32 cellular contexts compared by ENCODE assay signal in genomic region chr7:135466442-135467206, GRCh38. TPM values are rescaled to one million over a fixed set of nuclear protein-coding genes. Genes with fewer than 3 reads are reported as not detected.
DNase-seq lines count a peak whose midpoint lies in the region; ATAC-seq, FAIRE-seq and TF ChIP-seq lines count a peak whose summit lies in the region.
"Had no signal": no experiment of that assay in that cellular context is flagged by ENCODE, and none has a peak within 500 bp of the region (broad histone marks: within the 10 kb centered on the region; RNA-seq: fewer than 3 reads in every experiment).

No MANE protein-coding gene starts in this region.

- TF ChIP-seq POLR2A in Peyer's patch (IDR thresholded peaks at IDR 0.05) = no peak

- H3K36me3 Mint-ChIP-seq in T-helper 2 cell treated with Interferon-gamma antibody and Interleukin-4, amounts not matched to agents 5 μg/mL and 100 μg/mL, for 36 hours (ENCODE audit: low read depth) = peaks cover 7% of the 10 kb centered on the region

- H3K27me3 ChIP-seq in SK-N-SH (ENCODE audit: insufficient read depth) (no peaks in the 10 kb centered on the region), pancreas (no peaks in the 10 kb centered on the region), Peyer's patch (no peaks in the 10 kb centered on the region)
- H3K27me3 ChIP-seq: ascending aorta, colonic mucosa, ovary, suprapubic skin, upper lobe of right lung had no signal

- TF ChIP-seq EP300 in SK-N-SH (IDR thresholded peaks at IDR 0.05; ENCODE audit: borderline replicate concordance in 1 of 2, low read depth in 1 of 2, low read length in 1 of 2) = no peak

- ATAC-seq in SK-N-SH treated with all-trans-retinoic acid at 6 μM for 48 hours = peak; percentile 20; the same call in 1 of the 3 replicates
- ATAC-seq in GM21381 (IDR thresholded peaks at IDR 0.05; ENCODE audit: unreplicated experiment) = peak; percentile 23
- ATAC-seq in pancreas = peak in 3 of 4 donors; percentile 12 to 42 (median 28)
- ATAC-seq: Panc1 had no signal

- H3K79me2 ChIP-seq in SK-N-SH (ENCODE audit: insufficient read depth) = peaks cover 81% of the 10 kb centered on the region

- POLR2A ChIA-PET in SK-N-SH (lab: Yijun Ruan, JAX) = no interaction called here

- H3K27ac ChIP-seq in SK-N-SH (ENCODE audit: low read depth in 2 of 2, low read length in 1 of 2) = no peak overlapping the region
- H3K27ac ChIP-seq in pancreas = no peak overlapping the region
- H3K27ac ChIP-seq in Peyer's patch = no peak overlapping the region
- H3K27ac ChIP-seq: ascending aorta, C4-2B, colonic mucosa, left ventricle myocardium inferior, ovary, suprapubic skin, upper lobe of right lung had no signal

- H3K4me1 ChIP-seq in SK-N-SH (ENCODE audit: control insufficient read depth in 1 of 2, insufficient read depth in 2 of 2, low read depth in 1 of 2, low read length in 1 of 2) = peaks cover 0 to under 1% of the 10 kb centered on the region in 2 experiments; a peak in 2 of 4 replicates
- peaks cover 4 to 12% (median 9%) of the 10 kb centered on the region in 3 donors for H3K4me1 ChIP-seq in pancreas
- H3K4me1 ChIP-seq in Peyer's patch = no peaks in the 10 kb centered on the region
- H3K4me1 ChIP-seq: ascending aorta, colonic mucosa, upper lobe of right lung had no signal

- H3K9me3 ChIP-seq in SK-N-SH = no peaks in the 10 kb centered on the region
- no peaks in the 10 kb centered on the region for H3K9me3 ChIP-seq in pancreas
- no peaks in the 10 kb centered on the region for H3K9me3 ChIP-seq in Peyer's patch
- H3K9me3 ChIP-seq: ascending aorta, colonic mucosa, left ventricle myocardium inferior, ovary, suprapubic skin, upper lobe of right lung had no signal

- no peak overlapping the region for H3K4me3 Mint-ChIP-seq in T-helper 2 cell treated with Interferon-gamma antibody and Interleukin-4, amounts not matched to agents 5 μg/mL and 100 μg/mL, for 36 hours
- H3K4me3 Mint-ChIP-seq: activated T-cell treated with anti-CD3 and anti-CD28 coated beads, Interleukin-2, amount 50 U/mL, for 24 hours; HFFc6; neural crest cell had no signal

- H2AFZ ChIP-seq in SK-N-SH (ENCODE audit: low read depth) = no peak overlapping the region

- H3K27ac Mint-ChIP-seq in T-helper 2 cell treated with Interferon-gamma antibody and Interleukin-4, amounts not matched to agents 5 μg/mL and 100 μg/mL, for 36 hours = peak overlapping the region; percentile 10
- H3K27ac Mint-ChIP-seq: activated T-cell treated with anti-CD3 and anti-CD28 coated beads, Interleukin-2, amount 50 U/mL, for 24 hours; HFFc6 had no signal

- H3F3A ChIP-seq in SK-N-SH (replicated peaks; ENCODE audit: insufficient read depth) = peaks cover 5% of the 10 kb centered on the region

- peaks cover 12% of the 10 kb centered on the region for H3K4me1 Mint-ChIP-seq in T-helper 2 cell treated with Interferon-gamma antibody and Interleukin-4, amounts not matched to agents 5 μg/mL and 100 μg/mL, for 36 hours (ENCODE audit: low read depth)
- H3K4me1 Mint-ChIP-seq: neural crest cell had no signal

- WGBS in SK-N-SH (ENCODE audit: low lambda C conversion rate) = 93% methylated on average over 3 of the region's 3 CpGs
- 69 to 74% methylated on average over 3 of the region's 3 CpGs for WGBS in pancreas, 2 donors

- no peak for DNase-seq in SK-N-SH
- no peak for DNase-seq in T-helper 2 cell treated with Interferon-gamma antibody and Interleukin-4, amounts not matched to agents 5 μg/mL and 100 μg/mL, for 36 hours (ENCODE audit: low spot score)
- DNase-seq in pancreas = no peak
- no peak for DNase-seq in hepatic stellate cell (ENCODE audit: low spot score)
- no peak for DNase-seq in NCI-H187 (lab: John Stamatoyannopoulos, UW)
- no peak for DNase-seq in Peyer's patch
- DNase-seq: 8988T; activated CD4-positive, alpha-beta T cell treated with anti-CD3 and anti-CD28 coated beads for 4 hours; activated T-cell treated with anti-CD3 and anti-CD28 coated beads, Interleukin-2, amount 50 U/mL, for 24 hours; colonic mucosa; effector CD8-positive, alpha-beta T cell; HFFc6; left ventricle myocardium inferior; MV-4-11; NCI-H1436; NCI-H2107; NCI-H748 treated with DMSO at 0.1 percent for 48 hours; ovary; SHP77; stimulated activated naive CD4-positive, alpha-beta T cell treated with Interleukin-2 at 50 U/mL for 16 hours; T-helper 9 cell; upper lobe of right lung had no signal

- H3K27me3 Mint-ChIP-seq in T-helper 2 cell treated with Interferon-gamma antibody and Interleukin-4, amounts not matched to agents 5 μg/mL and 100 μg/mL, for 36 hours (ENCODE audit: low read depth) = no peaks in the 10 kb centered on the region
- H3K27me3 Mint-ChIP-seq: activated T-cell treated with anti-CD3 and anti-CD28 coated beads, Interleukin-2, amount 50 U/mL, for 24 hours had no signal

- intact Hi-C loops in pancreas (cut with DNase I) = no loop called here

- no peak overlapping the region for H3K9ac ChIP-seq in SK-N-SH

- H3K4me2 ChIP-seq in SK-N-SH = no peak overlapping the region

- CTCF ChIA-PET in SK-N-SH (lab: Yijun Ruan, JAX) = interaction anchor here (1.3 to 1.5 kb wide), 3 partner anchors 17 to 192 kb away, joined by 3 to 4 read pairs (median 4); no protein-coding TSS in a partner anchor

- H3K36me3 ChIP-seq in SK-N-SH (replicated peaks in 1 of 2; ENCODE audit: control insufficient read depth in 1 of 2, insufficient read depth in 2 of 2, low read length in 1 of 2) (no peaks in the 10 kb centered on the region), pancreas (no peaks in the 10 kb centered on the region), Peyer's patch (no peaks in the 10 kb centered on the region)
- H3K36me3 ChIP-seq: ascending aorta, colonic mucosa, left ventricle myocardium inferior, ovary, suprapubic skin, upper lobe of right lung had no signal

- no peak for TF ChIP-seq RAD21 in SK-N-SH (IDR thresholded peaks at IDR 0.05; ENCODE audit: low read length)

- no peak for TF ChIP-seq CTCF in SK-N-SH (IDR thresholded peaks at IDR 0.05)
- no peak for TF ChIP-seq CTCF in pancreas (IDR thresholded peaks at IDR 0.05)
- no peak for TF ChIP-seq CTCF in Peyer's patch (IDR thresholded peaks at IDR 0.05)

- no peak overlapping the region for H3K4me3 ChIP-seq in SK-N-SH (ENCODE audit: low read depth in 2 of 2, low read length in 1 of 2)
- no peak overlapping the region for H3K4me3 ChIP-seq in pancreas
- no peak overlapping the region for H3K4me3 ChIP-seq in Peyer's patch
- H3K4me3 ChIP-seq: ascending aorta, colonic mucosa, left ventricle myocardium inferior, ovary, suprapubic skin, upper lobe of right lung had no signal

- H3K9me2 ChIP-seq in SK-N-SH = no peaks in the 10 kb centered on the region

- no peaks in the 10 kb centered on the region for H3K9me3 Mint-ChIP-seq in T-helper 2 cell treated with Interferon-gamma antibody and Interleukin-4, amounts not matched to agents 5 μg/mL and 100 μg/mL, for 36 hours
- H3K9me3 Mint-ChIP-seq: activated T-cell treated with anti-CD3 and anti-CD28 coated beads, Interleukin-2, amount 50 U/mL, for 24 hours; HFFc6 had no signal

- peaks cover 34% of the 10 kb centered on the region for H4K20me1 ChIP-seq in SK-N-SH (ENCODE audit: insufficient read depth)

- FAIRE-seq in pancreas (lab: Jason Lieb, UNC) = no peak
- FAIRE-seq: H1, islet of Langerhans, small intestine had no signal

TF ChIP-seq in SK-N-SH treated with all-trans-retinoic acid at 6 μM for 48 hours, 23 proteins besides CTCF, POLR2A, EP300 and RAD21 (continues in another document):
- TF ChIP-seq BACH2 (CRISPR knock-in tag; IDR thresholded peaks at IDR 0.05; ENCODE audit: borderline replicate concordance) = no peak
- TF ChIP-seq ARNTL (CRISPR knock-in tag; IDR thresholded peaks at IDR 0.05; ENCODE audit: borderline replicate concordance, low read depth) = no peak
- TF ChIP-seq CSRNP3 (CRISPR knock-in tag; IDR thresholded peaks at IDR 0.05) = no peak

TF ChIP-seq in SK-N-SH, 30 proteins besides CTCF, POLR2A, EP300 and RAD21 (continues in another document):
- TF ChIP-seq NFIC (IDR thresholded peaks at IDR 0.05; ENCODE audit: borderline replicate concordance) = no peak
- TF ChIP-seq SMC3 (IDR thresholded peaks at IDR 0.05; ENCODE audit: low read depth, low read length) = no peak
- no peak for TF ChIP-seq MXI1 (IDR thresholded peaks at IDR 0.05; ENCODE audit: low read depth, low read length)
- TF ChIP-seq JUND (IDR thresholded peaks at IDR 0.05) = no peak
- TF ChIP-seq NRF1 (IDR thresholded peaks at IDR 0.05; ENCODE audit: low read depth, low read length) = no peak
- no peak for TF ChIP-seq USF1 (IDR thresholded peaks at IDR 0.05; ENCODE audit: borderline replicate concordance, low read depth)
- TF ChIP-seq TAF1 (IDR thresholded peaks at IDR 0.05; ENCODE audit: borderline replicate concordance, low read depth, low read length) = no peak
- no peak for TF ChIP-seq PBX3 (IDR thresholded peaks at IDR 0.05)
- no peak for TF ChIP-seq FOXJ3 (CRISPR knock-in tag; IDR thresholded peaks at IDR 0.05)
- no peak for TF ChIP-seq SIN3A (IDR thresholded peaks at IDR 0.05; ENCODE audit: borderline replicate concordance, low read depth, low read length)
- no peak for TF ChIP-seq ELF1 (IDR thresholded peaks at IDR 0.05)

RNA-seq across cellular contexts. Expression of gene CNOT4, which starts 43.3 kb away (rescaled TPM):
- polyA plus RNA-seq in SK-N-SH (2012; rRNA removed) = 8.0 and 9.3 TPM in 2 replicates
- 7.4 and 7.5 TPM in 2 replicates for polyA plus RNA-seq in SK-N-SH (2012; cell fraction: cytosol; rRNA removed)
- 5.9 and 13.7 TPM in 2 replicates for polyA plus RNA-seq in SK-N-SH (2012; cell fraction: nucleus; rRNA removed)
- total RNA-seq in pancreas = 10 to 100 TPM in 4 of 6 donors, 1 to 10 TPM in 2; 8.1 to 15.0 (median 10.9) TPM
- 1 to 10 TPM; 5.5 to 7.3 TPM for polyA plus RNA-seq in pancreas
- total RNA-seq in Peyer's patch = 10 to 100 TPM; 20.2 to 35.5 (median 24.1) TPM
